Comparison of ENCODE assay signal across 21 cellular contexts in the genomic region with DNA sequence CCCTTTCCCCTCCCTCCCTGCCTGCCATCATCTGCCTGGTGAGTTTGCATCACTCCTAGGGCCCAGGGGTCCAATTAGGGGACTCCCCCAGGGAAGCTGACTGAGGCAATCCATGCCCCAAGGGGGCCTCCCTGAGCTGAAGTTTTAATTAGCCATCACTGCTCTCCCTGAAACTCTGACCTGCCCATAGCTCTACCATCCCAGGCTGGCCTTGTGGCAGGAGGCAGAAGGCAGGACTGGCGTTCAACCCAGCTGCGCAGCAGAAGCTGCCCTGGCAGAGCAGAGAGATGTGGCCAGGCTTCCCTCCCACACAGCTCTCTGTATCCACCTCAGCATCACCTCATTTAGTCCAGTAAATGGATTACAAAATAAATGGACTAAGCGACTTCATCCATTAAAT.
"Had no signal": no experiment of that assay in that cellular context is flagged by ENCODE, and none has a peak within 500 bp of the region (broad histone marks: within the 10 kb centered on the region; RNA-seq: fewer than 3 reads in every experiment).

No MANE protein-coding gene starts in this region.

- H3K36me3 Mint-ChIP-seq: memory B cell; natural killer cell; stimulated activated effector memory CD8-positive, alpha-beta T cell treated with anti-CD3 and anti-CD28 coated beads, Interleukin-12 subunit alpha, Interleukin-12 subunit beta, amount 100 ng/mL, for 72 hours had no signal

- ATAC-seq: left cardiac atrium; lower lobe of right lung; natural killer cell; right lobe of liver; stimulated activated effector memory CD8-positive, alpha-beta T cell treated with anti-CD3 and anti-CD28 coated beads, Interleukin-12 subunit alpha, Interleukin-12 subunit beta, amount 100 ng/mL, for 72 hours had no signal

- DNase-seq: effector CD4-positive, alpha-beta T cell; foreskin melanocyte; head of caudate nucleus; kidney; left cardiac atrium; left ventricle myocardium inferior; lower lobe of right lung; natural killer cell; ovary; right lobe of liver; stimulated activated CD4-positive, alpha-beta T cell treated with anti-CD3 and anti-CD28 coated beads, Interleukin-4, amount 100 ng/mL, for 1 hour; stimulated activated CD8-positive, alpha-beta memory T cell treated with anti-CD3 and anti-CD28 coated beads, Interleukin-4, amount 100 ng/mL, for 48 hours; tibial artery; upper lobe of left lung; uterus had no signal

- H3K9me3 Mint-ChIP-seq: memory B cell; natural killer cell; neural crest cell; stimulated activated effector memory CD8-positive, alpha-beta T cell treated with anti-CD3 and anti-CD28 coated beads, Interleukin-12 subunit alpha, Interleukin-12 subunit beta, amount 100 ng/mL, for 72 hours; stimulated activated naive CD8-positive, alpha-beta T cell treated with anti-CD3 and anti-CD28 coated beads, Interleukin-15, Interleukin-2, amounts not matched to agents 100 ng/mL and 50 ng/mL, for 24 hours had no signal

- H3K4me3 Mint-ChIP-seq: memory B cell; mesothelial cell of epicardium; natural killer cell; neural crest cell; stimulated activated effector memory CD8-positive, alpha-beta T cell treated with anti-CD3 and anti-CD28 coated beads, Interleukin-12 subunit alpha, Interleukin-12 subunit beta, amount 100 ng/mL, for 72 hours; stimulated activated naive CD8-positive, alpha-beta T cell treated with anti-CD3 and anti-CD28 coated beads, Interleukin-15, Interleukin-2, amounts not matched to agents 100 ng/mL and 50 ng/mL, for 24 hours had no signal

- H3K27me3 Mint-ChIP-seq: progenitor cell of endocrine pancreas had no signal

- H3K27ac Mint-ChIP-seq: memory B cell; mesothelial cell of epicardium; natural killer cell; progenitor cell of endocrine pancreas; stimulated activated effector memory CD8-positive, alpha-beta T cell treated with anti-CD3 and anti-CD28 coated beads, Interleukin-12 subunit alpha, Interleukin-12 subunit beta, amount 100 ng/mL, for 72 hours; stimulated activated naive CD8-positive, alpha-beta T cell treated with anti-CD3 and anti-CD28 coated beads, Interleukin-15, Interleukin-2, amounts not matched to agents 100 ng/mL and 50 ng/mL, for 24 hours had no signal

- H3K4me1 Mint-ChIP-seq: memory B cell had no signal
